ENCODE assay signal across 19 cellular contexts in genomic region chr22:17792289-17792688, GRCh38. TPM values are rescaled to one million over a fixed set of nuclear protein-coding genes. Genes with fewer than 3 reads are reported as not detected.
DNase-seq lines count a peak whose midpoint lies in the region; ATAC-seq and TF ChIP-seq lines count a peak whose summit lies in the region.
"Had no signal": no experiment of that assay in that cellular context is flagged by ENCODE, and none has a peak within 500 bp of the region (broad histone marks: within the 10 kb centered on the region; RNA-seq: fewer than 3 reads in every experiment).

No MANE protein-coding gene starts in this region.

- H3K27me3 ChIP-seq in H7 (ENCODE audit: control insufficient read depth, insufficient read depth, low read length) (no peaks in the 10 kb centered on the region), neuronal stem cell (ENCODE audit: control insufficient read depth in 3 of 3, insufficient read depth in 3 of 3, low read depth in 1 of 3, low read length in 3 of 3) (no peaks in the 10 kb centered on the region), aorta (ENCODE audit: control insufficient read depth in 1 of 2, insufficient read depth in 2 of 2, low read length in 1 of 2) (no peaks in the 10 kb centered on the region), gastrocnemius medialis (no peaks in the 10 kb centered on the region)
- H3K27me3 ChIP-seq: stomach, upper lobe of right lung had no signal

- no peak overlapping the region for H3K23ac ChIP-seq in neuronal stem cell (ENCODE audit: low read depth, low read length, poor library complexity)

- H2BK5ac ChIP-seq in neuronal stem cell (ENCODE audit: low read length), result no peak overlapping the region

- no peak overlapping the region for H4K91ac ChIP-seq in neuronal stem cell (ENCODE audit: low read depth, low read length, poor library complexity)

- H3K9me3 ChIP-seq in neuronal stem cell (replicated peaks in 1 of 2; ENCODE audit: control insufficient read depth in 2 of 2, insufficient read depth in 1 of 2, low read depth in 1 of 2, low read length in 2 of 2) (no peaks in the 10 kb centered on the region), aorta (ENCODE audit: control insufficient read depth, low read length) (no peaks in the 10 kb centered on the region), gastrocnemius medialis (no peaks in the 10 kb centered on the region)
- H3K9me3 ChIP-seq: stomach, upper lobe of right lung had no signal

- H3K4ac ChIP-seq in neuronal stem cell (ENCODE audit: low read length), result no peak overlapping the region

- H4K8ac ChIP-seq in neuronal stem cell (ENCODE audit: low read depth, low read length), result no peak overlapping the region

- intact Hi-C loops in aorta (cut with DNase I) (no loop called here), gastrocnemius medialis (cut with DNase I; ENCODE audit: low total_unique reads) (no loop called here)

- no peak overlapping the region for H3K4me2 ChIP-seq in neuronal stem cell (ENCODE audit: insufficient read depth, low read length, poor library complexity, severe bottlenecking)

- TF ChIP-seq POLR2A in gastrocnemius medialis (IDR thresholded peaks at IDR 0.05), result no peak

- POLR2A ChIA-PET in WTC11 (lab: Charles Lee), result no interaction called here

- in situ Hi-C loops in gastrocnemius medialis (cut with MboI; ENCODE audit: low sequenced_read_pairs in 4 of 4), result no loop called here

- no peak overlapping the region for H3K14ac ChIP-seq in neuronal stem cell (ENCODE audit: low read length)

- no peak overlapping the region for H2AK5ac ChIP-seq in neuronal stem cell (ENCODE audit: low read depth, low read length)

- no peaks in the 10 kb centered on the region for H3K27me3 Mint-ChIP-seq in WTC11 (ENCODE audit: low read depth)
- H3K27me3 Mint-ChIP-seq: CD4-positive, alpha-beta T cell; central memory CD8-positive, alpha-beta T cell; T-cell had no signal

- H3K27ac Mint-ChIP-seq in WTC11, result no peak overlapping the region
- H3K27ac Mint-ChIP-seq: activated T-helper 2 cell treated with anti-CD3 and anti-CD28 coated beads, Interferon-gamma antibody, Interleukin-2, Interleukin-4, amounts not matched to agents 10 μg/mL and 5 μg/mL and 100 μg/mL, durations not matched to agents 14 hours and 24 hours and 36 hours; CD4-positive, alpha-beta T cell; T-cell had no signal

- H3K4me1 ChIP-seq in neuronal stem cell (ENCODE audit: control insufficient read depth in 2 of 2, insufficient read depth in 1 of 2, low read depth in 1 of 2, low read length in 2 of 2), result peaks cover 0 to 2% of the 10 kb centered on the region in 2 donors
- no peaks in the 10 kb centered on the region for H3K4me1 ChIP-seq in aorta (ENCODE audit: control insufficient read depth in 1 of 2, insufficient read depth in 2 of 2, low read length in 2 of 2)
- H3K4me1 ChIP-seq in gastrocnemius medialis, result peaks cover 5 to 10% of the 10 kb centered on the region in 2 donors
- H3K4me1 ChIP-seq: upper lobe of right lung had no signal

- no peak overlapping the region for H3K4me3 Mint-ChIP-seq in WTC11
- H3K4me3 Mint-ChIP-seq: CD4-positive, alpha-beta T cell; central memory CD8-positive, alpha-beta T cell; T-cell had no signal

- H2BK12ac ChIP-seq in neuronal stem cell (ENCODE audit: low read length), result peak overlapping the region; percentile 43

- H2AFZ ChIP-seq in neuronal stem cell (ENCODE audit: low read length), result no peak overlapping the region

- peaks cover 2% of the 10 kb centered on the region for H3K79me1 ChIP-seq in neuronal stem cell (ENCODE audit: low read depth, low read length)

- H3K36me3 ChIP-seq in H7 (replicated peaks; ENCODE audit: control insufficient read depth, insufficient read depth, low read length), result no peaks in the 10 kb centered on the region
- H3K36me3 ChIP-seq in neuronal stem cell (replicated peaks in 1 of 2; ENCODE audit: control insufficient read depth in 2 of 2, insufficient read depth in 2 of 2, low read length in 2 of 2), result peaks cover 0 to 8% of the 10 kb centered on the region in 2 donors
- peaks cover 0 to 10% of the 10 kb centered on the region in 2 donors for H3K36me3 ChIP-seq in aorta (ENCODE audit: control insufficient read depth in 1 of 2, insufficient read depth in 2 of 2, low read length in 1 of 2)
- H3K36me3 ChIP-seq in gastrocnemius medialis, result peaks cover 0 to 18% of the 10 kb centered on the region in 2 donors

- H3K36me3 Mint-ChIP-seq in WTC11, result no peaks in the 10 kb centered on the region

- H3K27ac ChIP-seq in neuronal stem cell (replicated peaks; ENCODE audit: low read length) (no peak overlapping the region), aorta (ENCODE audit: low read depth in 1 of 2, low read length in 2 of 2) (no peak overlapping the region), gastrocnemius medialis (no peak overlapping the region)
- H3K27ac ChIP-seq: stomach, upper lobe of right lung had no signal

- H2BK120ac ChIP-seq in neuronal stem cell (ENCODE audit: low read depth, low read length), result no peak overlapping the region

- no peak overlapping the region for H3K4me3 ChIP-seq in H7 (ENCODE audit: insufficient read depth, low read depth, low read length)
- H3K4me3 ChIP-seq in neuronal stem cell (ENCODE audit: low read length in 2 of 2), result no peak overlapping the region
- H3K4me3 ChIP-seq in aorta (ENCODE audit: low read length in 2 of 2), result no peak overlapping the region
- H3K4me3 ChIP-seq in gastrocnemius medialis, result no peak overlapping the region
- H3K4me3 ChIP-seq: stomach, upper lobe of right lung had no signal

- TF ChIP-seq CTCF in WTC11 (IDR thresholded peaks at IDR 0.05) (peak; percentile 24; the same call in 1 of the 2 replicates), gastrocnemius medialis (IDR thresholded peaks at IDR 0.05 in 4 of 5, conservative IDR thresholded peaks at IDR 0.05 in 1 of 5) (no peak)

- no peak overlapping the region for H3K9ac ChIP-seq in neuronal stem cell (ENCODE audit: low read depth, low read length, poor library complexity)

- no CpG with 5 or more reads among the region's 5 CpGs for WGBS in neuronal stem cell (ENCODE audit: extremely low coverage in 2 of 2, insufficient read length in 2 of 2, insufficient replicate concordance in 1 of 2), 2 donors
- WGBS in aorta, 2 donors, result 73 to 76% methylated on average over 5 of the region's 5 CpGs

- H3K9me3 Mint-ChIP-seq in WTC11, result no peaks in the 10 kb centered on the region
- H3K9me3 Mint-ChIP-seq: activated T-helper 2 cell treated with anti-CD3 and anti-CD28 coated beads, Interferon-gamma antibody, Interleukin-2, Interleukin-4, amounts not matched to agents 10 μg/mL and 5 μg/mL and 100 μg/mL, durations not matched to agents 14 hours and 24 hours and 36 hours; CD4-positive, alpha-beta T cell; central memory CD8-positive, alpha-beta T cell; T-cell had no signal

- DNase-seq in NCI-H82 (lab: John Stamatoyannopoulos, UW), result peak; percentile 5
- DNase-seq in NCI-H82 treated with DMSO at 0.1 percent for 48 hours (lab: John Stamatoyannopoulos, UW; ENCODE audit: unreplicated experiment), result no peak
- peak; percentile 89 for DNase-seq in H7
- DNase-seq in WTC11 (ENCODE audit: low spot score), result peak; percentile 70
- DNase-seq in neuronal stem cell (ENCODE audit: low spot score), result no peak
- no peak for DNase-seq in aorta
- no peak for DNase-seq in activated CD4-positive, CD25-positive, alpha-beta regulatory T cell (lab: John Stamatoyannopoulos, UW)
- no peak for DNase-seq in gastrocnemius medialis
- DNase-seq: CD4-positive, alpha-beta T cell; DMS79 treated with DMSO at 0.1 percent for 48 hours; left cardiac atrium; NCI-H69; RPMI8226; stomach; T-cell; upper lobe of right lung had no signal

- H3K18ac ChIP-seq in neuronal stem cell (ENCODE audit: low read length), result peak overlapping the region; percentile 55

- no peak overlapping the region for H2BK15ac ChIP-seq in neuronal stem cell (ENCODE audit: low read length)

- ATAC-seq in WTC11, result peak; percentile 84
- ATAC-seq in aorta (ENCODE audit: low FRiP score), result no peak
- no peak for ATAC-seq in gastrocnemius medialis
- ATAC-seq: left cardiac atrium, right cardiac atrium, T-cell had no signal

- CTCF ChIA-PET in WTC11 (lab: Charles Lee), result interaction anchor here (0.6 to 3.1 kb wide), 7 partner anchors 11 to 284 kb away, joined by 3 to 23 read pairs (median 5); no protein-coding TSS in a partner anchor

- peaks cover 1% of the 10 kb centered on the region; the same call in 1 of the 2 replicates for H3K4me1 Mint-ChIP-seq in WTC11
- H3K4me1 Mint-ChIP-seq: central memory CD8-positive, alpha-beta T cell had no signal

TF ChIP-seq in WTC11, 78 proteins besides CTCF, POLR2A, EP300 and RAD21 (continues in another document):
- TF ChIP-seq, protein P1, sequence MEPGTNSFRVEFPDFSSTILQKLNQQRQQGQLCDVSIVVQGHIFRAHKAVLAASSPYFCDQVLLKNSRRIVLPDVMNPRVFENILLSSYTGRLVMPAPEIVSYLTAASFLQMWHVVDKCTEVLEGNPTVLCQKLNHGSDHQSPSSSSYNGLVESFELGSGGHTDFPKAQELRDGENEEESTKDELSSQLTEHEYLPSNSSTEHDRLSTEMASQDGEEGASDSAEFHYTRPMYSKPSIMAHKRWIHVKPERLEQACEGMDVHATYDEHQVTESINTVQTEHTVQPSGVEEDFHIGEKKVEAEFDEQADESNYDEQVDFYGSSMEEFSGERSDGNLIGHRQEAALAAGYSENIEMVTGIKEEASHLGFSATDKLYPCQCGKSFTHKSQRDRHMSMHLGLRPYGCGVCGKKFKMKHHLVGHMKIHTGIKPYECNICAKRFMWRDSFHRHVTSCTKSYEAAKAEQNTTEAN (CRISPR knock-in tag; IDR thresholded peaks at IDR 0.05), result no peak
- TF ChIP-seq GABPB1 (CRISPR knock-in tag; IDR thresholded peaks at IDR 0.05) (no peak), CREM (CRISPR knock-in tag; IDR thresholded peaks at IDR 0.05) (no peak)

RNA-seq across cellular contexts. Expression of gene BID, which starts 18.0 kb away (rescaled TPM):
- total RNA-seq in H7 (2014; rRNA removed; shearing (Covaris generic)), result 36.2 and 52.6 TPM in 2 replicates
- 26.1 to 32.5 TPM (median 27.6 TPM) in 3 replicates for total RNA-seq in WTC11 (2021)
- polyA plus RNA-seq in neuronal stem cell (2013, experiment 1 of 2), result 25.3 TPM
- polyA plus RNA-seq in neuronal stem cell (2013, experiment 2 of 2), result 27.6 TPM
- total RNA-seq in aorta, result 10 to 100 TPM; 11.5 to 12.7 TPM
- 1 to 10 TPM; 8.1 to 8.4 TPM for polyA plus RNA-seq in aorta
- total RNA-seq in gastrocnemius medialis, result 10 to 100 TPM in 2 of 4 donors, 1 to 10 TPM in 2; 5.1 to 23.7 (median 9.8) TPM

Comparison
In these comparisons a context has a peak if more than half of its experiments do, and no peak if none do; other contexts are left out.
1. DNase-seq: peak in NCI-H82 (single experiment), H7 (single experiment) and WTC11 (single experiment); none in NCI-H82 treated with DMSO at 0.1 percent for 48 hours (single experiment), neuronal stem cell (single experiment), aorta (0 of 2), activated CD4-positive, CD25-positive, alpha-beta regulatory T cell (0 of 4) and gastrocnemius medialis (0 of 2).